1 cellular context compared by ENCODE assay signal in genomic region chr1:64245495-64245894, GRCh38.
TF ChIP-seq lines count a peak whose summit lies in the region.

No MANE protein-coding gene starts in this region.

TF ChIP-seq in HepG2, 621 proteins besides CTCF, POLR2A, EP300 and RAD21 (continued from another document):
- TF ChIP-seq ATF6 (CRISPR knock-in tag; conservative IDR thresholded peaks at IDR 0.05) (no peak), GABPA (IDR thresholded peaks at IDR 0.05; ENCODE audit: low read depth, low read length) (peak; percentile 50), GABPA (CRISPR knock-in tag; IDR thresholded peaks at IDR 0.05; ENCODE audit: low read depth) (peak; percentile 89), NR2F6 (IDR thresholded peaks at IDR 0.05) (no peak), NR2F6 (CRISPR knock-in tag; IDR thresholded peaks at IDR 0.05) (no peak), GABPB1 (CRISPR knock-in tag; IDR thresholded peaks at IDR 0.05) (peak; percentile 66), FOXK1 (CRISPR knock-in tag; IDR thresholded peaks at IDR 0.05; ENCODE audit: borderline replicate concordance, low read depth) (no peak), ZMYM4 (CRISPR knock-in tag; IDR thresholded peaks at IDR 0.05) (peak; percentile 35; the same call in 1 of the 2 replicates), ZNF232 (CRISPR knock-in tag; IDR thresholded peaks at IDR 0.05; ENCODE audit: borderline replicate concordance) (no peak), CHCHD3 (CRISPR knock-in tag; IDR thresholded peaks at IDR 0.05) (no peak), ATF1 (CRISPR knock-in tag; IDR thresholded peaks at IDR 0.05) (no peak), ZNF672 (CRISPR knock-in tag; IDR thresholded peaks at IDR 0.05) (no peak)
